Comparison of ENCODE assay signal across 27 cellular contexts in the genomic region with DNA sequence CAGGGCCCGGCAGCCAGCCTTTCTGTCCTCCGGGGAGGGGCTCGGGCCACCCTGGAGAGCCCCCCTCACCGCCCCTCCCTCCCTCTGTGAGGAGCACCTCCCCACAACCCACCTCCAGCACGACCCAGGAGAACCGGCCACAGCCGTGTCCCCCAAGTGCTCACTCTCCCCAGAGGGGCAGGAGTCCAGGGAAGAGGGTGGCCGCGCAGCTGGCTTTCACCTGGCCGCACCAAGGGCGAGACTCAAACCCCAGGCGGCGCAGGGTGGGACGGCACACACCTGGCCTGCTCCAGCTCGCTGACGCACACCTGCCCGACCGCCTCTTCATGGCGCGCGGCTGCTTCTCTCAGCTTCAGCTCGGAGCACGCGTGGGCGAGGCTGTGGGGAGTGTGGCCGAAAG.
DNase-seq lines count a peak whose midpoint lies in the region; ATAC-seq, FAIRE-seq and TF ChIP-seq lines count a peak whose summit lies in the region.
"Had no signal": no experiment of that assay in that cellular context is flagged by ENCODE, and none has a peak within 500 bp of the region (broad histone marks: within the 10 kb centered on the region; RNA-seq: fewer than 3 reads in every experiment).

No MANE protein-coding gene starts in this region.

- no peak overlapping the region for H3K4me3 ChIP-seq in right lobe of liver
- H3K4me3 ChIP-seq in HepG2 (replicated peaks in 1 of 3; ENCODE audit: insufficient read depth in 1 of 3, low read depth in 2 of 3, low read length in 3 of 3) = no peak overlapping the region
- no peak overlapping the region for H3K4me3 ChIP-seq in testis
- H3K4me3 ChIP-seq: BLaER1 treated with 17β-estradiol and CSF1 and Interleukin-3, amounts not matched to agents 10 nM and 100 nM; cardiac muscle cell; thoracic aorta had no signal

- no peak for TF ChIP-seq RAD21 in HepG2 (CRISPR knock-in tag; IDR thresholded peaks at IDR 0.05)

- POLR2A ChIA-PET in HepG2 (lab: Yijun Ruan, JAX) = no interaction called here

- ATAC-seq in right lobe of liver = no peak
- no peak for ATAC-seq in HepG2
- no peak for ATAC-seq in left cardiac atrium
- ATAC-seq in GM18907 (IDR thresholded peaks at IDR 0.05; ENCODE audit: unreplicated experiment) = no peak

- no peak for FAIRE-seq in HepG2 (lab: Jason Lieb, UNC)
- FAIRE-seq: keratinocyte had no signal

- 80% methylated on average over 3 of the region's 26 CpGs for WGBS in right lobe of liver (ENCODE audit: insufficient coverage, low coverage, low lambda C conversion rate, missing lambda C conversion rate)
- WGBS in HepG2 (ENCODE audit: low lambda C conversion rate) = 86% methylated on average over 15 of the region's 26 CpGs
- 89 to 96% methylated on average over 22 to 26 of the region's 26 CpGs for WGBS in testis, 2 donors

- CTCF ChIA-PET in HepG2 (lab: Yijun Ruan, JAX; ENCODE audit: low intra/inter-chr PET ratio, low total read pairs) = no interaction called here

- H3K27me3 ChIP-seq in right lobe of liver (no peaks in the 10 kb centered on the region), HepG2 (ENCODE audit: control insufficient read depth in 1 of 2, insufficient read depth in 2 of 2, low read length in 2 of 2) (peaks cover 4 to 21% of the 10 kb centered on the region in 2 experiments; a peak in 3 of 5 replicates), testis (no peaks in the 10 kb centered on the region)
- H3K27me3 ChIP-seq: BLaER1 treated with 17β-estradiol and CSF1 and Interleukin-3, amounts not matched to agents 10 nM and 100 nM; cardiac muscle cell had no signal

- no peak for TF ChIP-seq CTCF in right lobe of liver (IDR thresholded peaks at IDR 0.05)
- no peak for TF ChIP-seq CTCF in HepG2 (CRISPR knock-in tag; IDR thresholded peaks at IDR 0.05)
- TF ChIP-seq CTCF in osteocyte (IDR thresholded peaks at IDR 0.05) = no peak
- TF ChIP-seq CTCF in testis (IDR thresholded peaks at IDR 0.05) = no peak

- H3K27ac Mint-ChIP-seq in osteocyte (ENCODE audit: unreplicated experiment) = no peak overlapping the region
- H3K27ac Mint-ChIP-seq: dendritic cell treated with granulocyte-macrophage colony-stimulating factor and Interleukin-4, amounts not matched to agents 40 ng/mL and 50 ng/mL, for 4 days had no signal

- H3K79me2 ChIP-seq in HepG2 (ENCODE audit: insufficient read depth, low read length) = no peaks in the 10 kb centered on the region

- H3K27ac ChIP-seq in right lobe of liver (no peak overlapping the region), HepG2 (ENCODE audit: extremely low read length, insufficient read depth, low read length) (no peak overlapping the region), testis (no peak overlapping the region)
- H3K27ac ChIP-seq: BLaER1 treated with 17β-estradiol and CSF1 and Interleukin-3, amounts not matched to agents 10 nM and 100 nM; cardiac muscle cell; thoracic aorta had no signal

- no peaks in the 10 kb centered on the region for H3K36me3 Mint-ChIP-seq in osteocyte (ENCODE audit: unreplicated experiment)

- TF ChIP-seq EP300 in HepG2 (IDR thresholded peaks at IDR 0.05; ENCODE audit: low read depth in 2 of 2, low read length in 2 of 2) (no peak), HepG2 (CRISPR knock-in tag; IDR thresholded peaks at IDR 0.05; ENCODE audit: borderline replicate concordance) (no peak)

- H3K9me3 ChIP-seq in right lobe of liver = no peaks in the 10 kb centered on the region
- H3K9me3 ChIP-seq in HepG2 (ENCODE audit: low read length) = no peaks in the 10 kb centered on the region
- no peaks in the 10 kb centered on the region for H3K9me3 ChIP-seq in testis
- H3K9me3 ChIP-seq: thoracic aorta had no signal

- no peaks in the 10 kb centered on the region for H4K20me1 ChIP-seq in HepG2 (ENCODE audit: insufficient read depth, low read length)

- in situ Hi-C loops in HepG2 (cut with HindIII; ENCODE audit: extremely low pct_ligation_motif_present, low pct_unique_long_range_greater_than_20kb) = no loop called here

- BruUV-seq in HepG2 (replicated peaks; lab: Mats Ljungman, UMichigan) = no TSS peak

- no peaks in the 10 kb centered on the region for H3K4me1 Mint-ChIP-seq in osteocyte (ENCODE audit: unreplicated experiment)

- TF ChIP-seq POLR2A in right lobe of liver (IDR thresholded peaks at IDR 0.05) (no peak), HepG2 (IDR thresholded peaks at IDR 0.05; ENCODE audit: insufficient read depth in 1 of 2, low read depth in 2 of 2, low read length in 2 of 2) (no peak), testis (IDR thresholded peaks at IDR 0.05) (no peak)

- H3K9ac ChIP-seq in HepG2 (ENCODE audit: insufficient read depth, low read depth, low read length) = no peak overlapping the region
- H3K9ac ChIP-seq: BLaER1 treated with 17β-estradiol and CSF1 and Interleukin-3, amounts not matched to agents 10 nM and 100 nM had no signal

- peaks cover 27% of the 10 kb centered on the region for H3K27me3 Mint-ChIP-seq in osteocyte (ENCODE audit: unreplicated experiment)

- H3K36me3 ChIP-seq in right lobe of liver (no peaks in the 10 kb centered on the region), HepG2 (replicated peaks in 1 of 2; ENCODE audit: control insufficient read depth in 1 of 2, insufficient read depth in 2 of 2, low read length in 2 of 2) (no peaks in the 10 kb centered on the region), testis (ENCODE audit: low read depth, missing control alignments) (no peaks in the 10 kb centered on the region)
- H3K36me3 ChIP-seq: BLaER1 treated with 17β-estradiol and CSF1 and Interleukin-3, amounts not matched to agents 10 nM and 100 nM; cardiac muscle cell; thoracic aorta had no signal

- no peaks in the 10 kb centered on the region for H3K9me3 Mint-ChIP-seq in osteocyte (ENCODE audit: unreplicated experiment)
- H3K9me3 Mint-ChIP-seq: dendritic cell treated with granulocyte-macrophage colony-stimulating factor and Interleukin-4, amounts not matched to agents 40 ng/mL and 50 ng/mL, for 4 days had no signal

- H3K4me2 ChIP-seq in HepG2 (ENCODE audit: low read depth, low read length) = no peak overlapping the region
- H3K4me2 ChIP-seq: BLaER1 treated with 17β-estradiol and CSF1 and Interleukin-3, amounts not matched to agents 10 nM and 100 nM had no signal

- intact Hi-C loops in right lobe of liver (cut with DNase I) = no loop called here
- intact Hi-C loops in HepG2 (cut with micrococcal nuclease; ENCODE audit: unreplicated experiment) = no loop called here
- intact Hi-C loops in left cardiac atrium (cut with DNase I) = no loop called here
- intact Hi-C loops in testis (cut with DNase I; ENCODE audit: low total_unique reads) = no loop called here

- H3K4me1 ChIP-seq in right lobe of liver (no peaks in the 10 kb centered on the region), HepG2 (ENCODE audit: insufficient read depth, low read length) (no peaks in the 10 kb centered on the region), testis (no peaks in the 10 kb centered on the region)

- no peak overlapping the region for H3K4me3 Mint-ChIP-seq in osteocyte (ENCODE audit: unreplicated experiment)
- H3K4me3 Mint-ChIP-seq: dendritic cell treated with granulocyte-macrophage colony-stimulating factor and Interleukin-4, amounts not matched to agents 40 ng/mL and 50 ng/mL, for 4 days had no signal

- no peak overlapping the region for H2AFZ ChIP-seq in HepG2 (ENCODE audit: low read length)

- DNase-seq in right lobe of liver = peak; percentile 11 to 48 (median 36)
- no peak for DNase-seq in HepG2 (ENCODE audit: low spot score)
- peak; percentile 9 for DNase-seq in left cardiac atrium
- DNase-seq in osteocyte (ENCODE audit: extremely low spot score, unreplicated experiment) = peak; percentile 81
- DNase-seq in ureter (ENCODE audit: low spot score) = peak; percentile 36
- no peak for DNase-seq in SK-N-DZ (ENCODE audit: low spot score)
- no peak for DNase-seq in testis
- DNase-seq: activated CD4-positive, alpha-beta T cell treated with anti-CD3 and anti-CD28 coated beads, Interleukin-2, amount 50 U/mL, for 48 hours; activated naive CD4-positive, alpha-beta T cell treated with anti-CD3 and anti-CD28 coated beads, Interleukin-2, amount 50 U/mL, for 16 hours; anterior cingulate cortex; Calu3; DND-41; HCEC 1CT; Karpas-422; mesenchymal stem cell; NCI-H1694 treated with DMSO at 0.1 percent for 48 hours; occipital lobe; retina; stimulated activated CD4-positive, alpha-beta T cell treated with anti-CD3 and anti-CD28 coated beads, Interleukin-12 subunit alpha, Interleukin-12 subunit beta, amount 100 ng/mL, for 4 hours; stimulated activated CD4-positive, alpha-beta T cell treated with anti-CD3 and anti-CD28 coated beads, Interleukin-4, amount 100 ng/mL, for 24 hours; stimulated activated naive CD4-positive, alpha-beta T cell had no signal

TF ChIP-seq in HepG2, 621 proteins besides CTCF, POLR2A, EP300 and RAD21:
- TF ChIP-seq, protein P1, sequence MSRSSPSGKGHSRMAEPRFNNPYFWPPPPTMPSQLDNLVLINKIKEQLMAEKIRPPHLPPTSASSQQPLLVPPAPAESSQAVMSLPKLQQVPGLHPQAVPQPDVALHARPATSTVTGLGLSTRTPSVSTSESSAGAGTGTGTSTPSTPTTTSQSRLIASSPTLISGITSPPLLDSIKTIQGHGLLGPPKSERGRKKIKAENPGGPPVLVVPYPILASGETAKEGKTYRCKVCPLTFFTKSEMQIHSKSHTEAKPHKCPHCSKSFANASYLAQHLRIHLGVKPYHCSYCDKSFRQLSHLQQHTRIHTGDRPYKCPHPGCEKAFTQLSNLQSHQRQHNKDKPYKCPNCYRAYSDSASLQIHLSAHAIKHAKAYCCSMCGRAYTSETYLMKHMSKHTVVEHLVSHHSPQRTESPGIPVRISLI (CRISPR knock-in tag; IDR thresholded peaks at IDR 0.05; ENCODE audit: borderline replicate concordance) = no peak
- TF ChIP-seq GTF2F1 (IDR thresholded peaks at IDR 0.05; ENCODE audit: low read length) (no peak), ZNF644 (CRISPR knock-in tag; IDR thresholded peaks at IDR 0.05; ENCODE audit: low read depth) (no peak), ZNF766 (CRISPR knock-in tag; IDR thresholded peaks at IDR 0.05; ENCODE audit: borderline replicate concordance) (no peak), NFIB (CRISPR knock-in tag; IDR thresholded peaks at IDR 0.05; ENCODE audit: borderline replicate concordance) (no peak), PHB2 (IDR thresholded peaks at IDR 0.05; ENCODE audit: partially characterized antibody) (no peak)
- TF ChIP-seq, protein P2, sequence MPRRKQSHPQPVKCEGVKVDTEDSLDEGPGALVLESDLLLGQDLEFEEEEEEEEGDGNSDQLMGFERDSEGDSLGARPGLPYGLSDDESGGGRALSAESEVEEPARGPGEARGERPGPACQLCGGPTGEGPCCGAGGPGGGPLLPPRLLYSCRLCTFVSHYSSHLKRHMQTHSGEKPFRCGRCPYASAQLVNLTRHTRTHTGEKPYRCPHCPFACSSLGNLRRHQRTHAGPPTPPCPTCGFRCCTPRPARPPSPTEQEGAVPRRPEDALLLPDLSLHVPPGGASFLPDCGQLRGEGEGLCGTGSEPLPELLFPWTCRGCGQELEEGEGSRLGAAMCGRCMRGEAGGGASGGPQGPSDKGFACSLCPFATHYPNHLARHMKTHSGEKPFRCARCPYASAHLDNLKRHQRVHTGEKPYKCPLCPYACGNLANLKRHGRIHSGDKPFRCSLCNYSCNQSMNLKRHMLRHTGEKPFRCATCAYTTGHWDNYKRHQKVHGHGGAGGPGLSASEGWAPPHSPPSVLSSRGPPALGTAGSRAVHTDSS (CRISPR knock-in tag; conservative IDR thresholded peaks at IDR 0.05) = no peak

Comparison
In these comparisons a context has a peak if more than half of its experiments do, and no peak if none do; other contexts are left out.
1. DNase-seq: peak in right lobe of liver (3 of 3), left cardiac atrium (single experiment), osteocyte (single experiment) and ureter (single experiment); none in HepG2 (single experiment), SK-N-DZ (single experiment) and testis (single experiment).